In the genomic region with DNA sequence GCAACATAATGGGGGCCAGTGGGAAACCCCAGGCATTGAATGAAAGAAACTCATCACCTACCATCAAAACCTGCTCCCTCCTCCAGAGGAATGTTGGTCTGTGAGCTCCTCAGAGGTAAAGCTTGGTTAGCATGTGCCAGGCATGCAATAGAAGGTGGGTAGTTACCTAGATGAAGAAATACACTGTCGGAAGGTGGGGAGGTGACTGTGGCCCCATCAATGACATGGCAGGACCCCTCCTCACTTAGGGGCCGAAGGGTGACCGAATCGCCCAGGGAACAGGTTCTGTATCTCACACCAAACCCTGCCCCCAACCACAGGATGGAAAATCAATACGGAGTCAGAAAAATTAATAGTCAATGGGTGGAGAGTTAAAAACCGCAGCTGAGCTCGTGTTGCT, we compare ENCODE assay signal across 15 cellular contexts.
A peak's percentile ranks its signal among the peaks of the same experiment; 100 is the strongest.
DNase-seq lines count a peak whose midpoint lies in the region; ATAC-seq and TF ChIP-seq lines count a peak whose summit lies in the region.
"Had no signal": no experiment of that assay in that cellular context is flagged by ENCODE, and none has a peak within 500 bp of the region (broad histone marks: within the 10 kb centered on the region; RNA-seq: fewer than 3 reads in every experiment).

No MANE protein-coding gene starts in this region.

- no peak overlapping the region for H3K4me3 Mint-ChIP-seq in osteocyte (ENCODE audit: unreplicated experiment)

- ATAC-seq in HG02678 (IDR thresholded peaks at IDR 0.05; ENCODE audit: unreplicated experiment) = no peak
- ATAC-seq in GM18502 (IDR thresholded peaks at IDR 0.05; ENCODE audit: poor library complexity, unreplicated experiment) = no peak
- ATAC-seq: HCT116 had no signal

- H3K9me3 Mint-ChIP-seq in osteocyte (ENCODE audit: unreplicated experiment) = no peaks in the 10 kb centered on the region
- H3K9me3 Mint-ChIP-seq: CD8-positive, alpha-beta memory T cell had no signal

- DNase-seq in activated effector memory CD4-positive, alpha-beta T cell treated with anti-CD3 and anti-CD28 coated beads, Interleukin-2, amount 50 U/mL, for 16 hours = peak; percentile 8
- no peak for DNase-seq in activated effector memory CD4-positive, alpha-beta T cell treated with Interleukin-2 at 50 U/mL for 16 hours
- DNase-seq in islet precursor cell (peak; percentile 25), osteocyte (ENCODE audit: extremely low spot score, unreplicated experiment) (peak; percentile 54), ureter (ENCODE audit: low spot score) (peak; percentile 3), NK-92 (lab: John Stamatoyannopoulos, UW; ENCODE audit: unreplicated experiment) (no peak)
- DNase-seq: 8988T; AML-193; Caco-2; CD8-positive, alpha-beta memory T cell; DND-41; GDM1 had no signal

- no peak for TF ChIP-seq CTCF in osteocyte (IDR thresholded peaks at IDR 0.05)

- no peaks in the 10 kb centered on the region for H3K4me1 Mint-ChIP-seq in osteocyte (ENCODE audit: unreplicated experiment)

- H3K36me3 Mint-ChIP-seq in osteocyte (ENCODE audit: unreplicated experiment) = no peaks in the 10 kb centered on the region

- peaks cover 13% of the 10 kb centered on the region for H3K27me3 Mint-ChIP-seq in osteocyte (ENCODE audit: unreplicated experiment)
- H3K27me3 Mint-ChIP-seq: CD8-positive, alpha-beta memory T cell had no signal

- no peak overlapping the region for H3K27ac Mint-ChIP-seq in osteocyte (ENCODE audit: unreplicated experiment)

Comparison
In these comparisons a context has a peak if more than half of its experiments do, and no peak if none do; other contexts are left out.
1. DNase-seq: peak in activated effector memory CD4-positive, alpha-beta T cell treated with anti-CD3 and anti-CD28 coated beads, Interleukin-2, amount 50 U/mL, for 16 hours (single experiment), islet precursor cell (single experiment), osteocyte (single experiment) and ureter (single experiment); none in activated effector memory CD4-positive, alpha-beta T cell treated with Interleukin-2 at 50 U/mL for 16 hours (single experiment) and NK-92 (single experiment).